16 cellular contexts compared by ENCODE assay signal in genomic region chr16:67040906-67041305, GRCh38. TPM values are rescaled to one million over a fixed set of nuclear protein-coding genes. Genes with fewer than 3 reads are reported as not detected.
DNase-seq lines count a peak whose midpoint lies in the region; FAIRE-seq and TF ChIP-seq lines count a peak whose summit lies in the region.
"Had no signal": no experiment of that assay in that cellular context is flagged by ENCODE, and none has a peak within 500 bp of the region (broad histone marks: within the 10 kb centered on the region; RNA-seq: fewer than 3 reads in every experiment).

No MANE protein-coding gene starts in this region.

- H3K4me3 ChIP-seq in SK-N-SH (ENCODE audit: low read depth in 2 of 2, low read length in 1 of 2) = no peak overlapping the region
- no peak overlapping the region for H3K4me3 ChIP-seq in osteoblast (ENCODE audit: insufficient read depth, low read length)
- no peak overlapping the region for H3K4me3 ChIP-seq in small intestine (ENCODE audit: low read depth in 1 of 2, low read length in 2 of 2)
- H3K4me3 ChIP-seq: cardiac muscle cell, heart right ventricle, prostate gland had no signal

- CTCF ChIA-PET in SK-N-SH (lab: Yijun Ruan, JAX) = interaction anchor here (2.0 kb wide), 2 partner anchors 60 to 114 kb away, joined by 4 to 6 read pairs; no protein-coding TSS in a partner anchor

- H3K27me3 ChIP-seq in SK-N-SH (ENCODE audit: insufficient read depth) (no peaks in the 10 kb centered on the region), osteoblast (ENCODE audit: insufficient read depth, low read length) (no peaks in the 10 kb centered on the region), small intestine (ENCODE audit: control insufficient read depth in 2 of 2, insufficient read depth in 2 of 2, low read length in 2 of 2) (no peaks in the 10 kb centered on the region)
- H3K27me3 ChIP-seq: cardiac muscle cell, heart right ventricle had no signal

- H2AFZ ChIP-seq in SK-N-SH (ENCODE audit: low read depth) (no peak overlapping the region), osteoblast (ENCODE audit: low read length) (no peak overlapping the region)

- 0 out of 4 replicates have a peak overlapping the region, but pooled peaks of 1 of the 2 experiments have one; percentile 14 for H3K27ac ChIP-seq in SK-N-SH (ENCODE audit: low read depth in 2 of 2, low read length in 1 of 2)
- H3K27ac ChIP-seq in cingulate gyrus (ENCODE audit: low read depth, low read length) = peak overlapping the region; percentile 1
- no peak overlapping the region for H3K27ac ChIP-seq in osteoblast (ENCODE audit: low read depth, low read length)
- H3K27ac ChIP-seq in small intestine (ENCODE audit: low read depth in 1 of 2, low read length in 1 of 2) = no peak overlapping the region
- H3K27ac ChIP-seq: cardiac muscle cell, heart right ventricle, prostate gland had no signal

- H4K20me1 ChIP-seq in SK-N-SH (ENCODE audit: insufficient read depth) (peaks cover 63% of the 10 kb centered on the region), osteoblast (ENCODE audit: insufficient read depth, low read length) (peaks cover 9% of the 10 kb centered on the region)

- no peaks in the 10 kb centered on the region for H3K9me3 ChIP-seq in SK-N-SH
- H3K9me3 ChIP-seq in osteoblast (ENCODE audit: low read depth, low read length) = no peaks in the 10 kb centered on the region
- no peaks in the 10 kb centered on the region for H3K9me3 ChIP-seq in small intestine (ENCODE audit: control insufficient read depth, low read depth)
- H3K9me3 ChIP-seq: heart right ventricle, prostate gland had no signal

- FAIRE-seq in small intestine (lab: Jason Lieb, UNC) (no peak), GM12892 (lab: Jason Lieb, UNC) (no peak)
- FAIRE-seq: endometrium had no signal

- POLR2A ChIA-PET in SK-N-SH (lab: Yijun Ruan, JAX) = no interaction called here

- no peak for TF ChIP-seq EP300 in SK-N-SH (IDR thresholded peaks at IDR 0.05; ENCODE audit: borderline replicate concordance in 1 of 2, low read depth in 1 of 2, low read length in 1 of 2)

- no peak for TF ChIP-seq RAD21 in SK-N-SH (IDR thresholded peaks at IDR 0.05; ENCODE audit: low read length)

- DNase-seq in EL = peak; percentile 59
- DNase-seq in SK-N-SH = no peak
- peak; percentile 82 for DNase-seq in osteoblast (ENCODE audit: insufficient read length, low spot score, missing footprints)
- DNase-seq in GM20000 (ENCODE audit: low spot score) = no peak
- DNase-seq in mesenteric fat pad (ENCODE audit: low spot score) = no peak
- no peak for DNase-seq in small intestine
- no peak for DNase-seq in GM12892 (ENCODE audit: insufficient read length)
- DNase-seq: activated gamma-delta T cell; CD8-positive, alpha-beta memory T cell; heart right ventricle; left colon; NCI-H2227 treated with DMSO at 0.1 percent for 48 hours had no signal

- WGBS in SK-N-SH (ENCODE audit: low lambda C conversion rate) = 87% methylated on average over 2 of the region's 2 CpGs
- 72 to 85% (median 81%) methylated on average over 2 of the region's 2 CpGs for WGBS in small intestine, 3 donors

- H3K4me1 ChIP-seq in SK-N-SH (ENCODE audit: control insufficient read depth in 1 of 2, insufficient read depth in 2 of 2, low read depth in 1 of 2, low read length in 1 of 2) (peaks cover 5 to 15% of the 10 kb centered on the region in 2 experiments), osteoblast (ENCODE audit: insufficient read depth, low read length) (peaks cover 19% of the 10 kb centered on the region), small intestine (ENCODE audit: control insufficient read depth in 2 of 2, insufficient read depth in 1 of 2, low read depth in 1 of 2, low read length in 1 of 2) (no peaks in the 10 kb centered on the region)
- H3K4me1 ChIP-seq: prostate gland had no signal

- no peaks in the 10 kb centered on the region for H3K9me2 ChIP-seq in SK-N-SH

- H3K9ac ChIP-seq in SK-N-SH = no peak overlapping the region

- TF ChIP-seq CTCF in SK-N-SH (IDR thresholded peaks at IDR 0.05) (no peak), osteoblast (IDR thresholded peaks at IDR 0.05; ENCODE audit: extremely low read depth, low read depth, low read length) (no peak), GM20000 (IDR thresholded peaks at IDR 0.05; ENCODE audit: extremely low read depth, missing control alignments) (no peak)

- H3K4me2 ChIP-seq in SK-N-SH (no peak overlapping the region), osteoblast (ENCODE audit: insufficient read depth, low read length) (no peak overlapping the region)

- H3K79me2 ChIP-seq in SK-N-SH (ENCODE audit: insufficient read depth) (peaks cover 100% of the 10 kb centered on the region), osteoblast (ENCODE audit: insufficient read depth, low read length) (peaks cover 95% of the 10 kb centered on the region)

- peaks cover 19% of the 10 kb centered on the region for H3F3A ChIP-seq in SK-N-SH (replicated peaks; ENCODE audit: insufficient read depth)

- H3K36me3 ChIP-seq in SK-N-SH (replicated peaks in 1 of 2; ENCODE audit: control insufficient read depth in 1 of 2, insufficient read depth in 2 of 2, low read length in 1 of 2) (peaks cover 24 to 67% of the 10 kb centered on the region in 2 experiments), osteoblast (ENCODE audit: insufficient read depth, low read length) (peaks cover 37% of the 10 kb centered on the region), small intestine (ENCODE audit: control insufficient read depth in 2 of 2, insufficient read depth in 2 of 2, low read length in 2 of 2) (peaks cover 0 to 2% of the 10 kb centered on the region in 2 donors)
- H3K36me3 ChIP-seq: prostate gland had no signal

- no peak for TF ChIP-seq POLR2A in GM12892 (IDR thresholded peaks at IDR 0.05; ENCODE audit: low read depth, low read length)

TF ChIP-seq in SK-N-SH, 30 proteins besides CTCF, POLR2A, EP300 and RAD21:
- TF ChIP-seq JUND (IDR thresholded peaks at IDR 0.05) = no peak
- TF ChIP-seq, protein P1, sequence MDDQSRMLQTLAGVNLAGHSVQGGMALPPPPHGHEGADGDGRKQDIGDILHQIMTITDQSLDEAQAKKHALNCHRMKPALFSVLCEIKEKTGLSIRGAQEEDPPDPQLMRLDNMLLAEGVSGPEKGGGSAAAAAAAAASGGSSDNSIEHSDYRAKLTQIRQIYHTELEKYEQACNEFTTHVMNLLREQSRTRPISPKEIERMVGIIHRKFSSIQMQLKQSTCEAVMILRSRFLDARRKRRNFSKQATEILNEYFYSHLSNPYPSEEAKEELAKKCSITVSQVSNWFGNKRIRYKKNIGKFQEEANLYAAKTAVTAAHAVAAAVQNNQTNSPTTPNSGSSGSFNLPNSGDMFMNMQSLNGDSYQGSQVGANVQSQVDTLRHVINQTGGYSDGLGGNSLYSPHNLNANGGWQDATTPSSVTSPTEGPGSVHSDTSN (IDR thresholded peaks at IDR 0.05) = 0 out of 2 replicates have a peak, but pooled peaks have one; percentile 19
TF ChIP-seq in SK-N-SH: peak in this region for 1.

RNA-seq across cellular contexts. Expression of gene CBFB, which starts 12.0 kb away (rescaled TPM):
- polyA plus RNA-seq in SK-N-SH (2012; rRNA removed) (38.8 and 40.1 TPM in 2 replicates), small intestine (10 to 100 TPM in 1 of 3 donors, 1 to 10 TPM in 2; 5.4 to 13.4 (median 8.1) TPM)
- polyA plus RNA-seq in SK-N-SH (2012; cell fraction: cytosol; rRNA removed) = 53.2 and 79.2 TPM in 2 replicates
- polyA plus RNA-seq in SK-N-SH (2012; cell fraction: nucleus; rRNA removed) = 23.6 and 34.2 TPM in 2 replicates
- total RNA-seq in osteoblast (61.3 and 63.0 TPM in 2 replicates), mesenteric fat pad (48.7 TPM)
- polyA plus RNA-seq in GM12892 (2012; ENCODE audit: missing spikeins) = 41.0 TPM

RNA-seq across cellular contexts. Expression of gene CES4A, which starts 52.5 kb away (rescaled TPM):
- polyA plus RNA-seq in SK-N-SH (2012; rRNA removed) (7.3 and 13.2 TPM in 2 replicates), small intestine (10 to 100 TPM in 1 of 3 donors, 1 to 10 TPM in 2; 4.8 to 15.9 (median 5.1) TPM)
- 1.8 and 2.6 TPM in 2 replicates for polyA plus RNA-seq in SK-N-SH (2012; cell fraction: cytosol; rRNA removed)
- polyA plus RNA-seq in SK-N-SH (2012; cell fraction: nucleus; rRNA removed) = 86.2 and 87.9 TPM in 2 replicates
- total RNA-seq in osteoblast (1.5 and 1.8 TPM in 2 replicates), mesenteric fat pad (12.5 TPM)
- polyA plus RNA-seq in GM12892 (2012; ENCODE audit: missing spikeins) = 2.4 TPM

Comparison
In these comparisons a context has a peak if more than half of its experiments do, and no peak if none do; other contexts are left out.
1. DNase-seq: peak in EL (single experiment) and osteoblast (single experiment); none in SK-N-SH (single experiment), GM20000 (single experiment), mesenteric fat pad (single experiment), small intestine (single experiment) and GM12892 (single experiment).